In genomic region chr11:91932151-91932821, GRCh38 we compare ENCODE assay signal across 15 cellular contexts.
DNase-seq lines count a peak whose midpoint lies in the region; ATAC-seq and TF ChIP-seq lines count a peak whose summit lies in the region.
"Had no signal": no experiment of that assay in that cellular context is flagged by ENCODE, and none has a peak within 500 bp of the region (broad histone marks: within the 10 kb centered on the region; RNA-seq: fewer than 3 reads in every experiment).

No MANE protein-coding gene starts in this region.

- H3K4me3 ChIP-seq in skeletal muscle cell (ENCODE audit: low read depth, low read length): no peak overlapping the region
- H3K4me3 ChIP-seq: esophagus squamous epithelium, tibial nerve had no signal

- DNase-seq in DMS79 treated with DMSO at 0.1 percent for 48 hours (lab: John Stamatoyannopoulos, UW): peak; percentile 68
- DNase-seq in M059J (ENCODE audit: low read depth): peak; percentile 92
- DNase-seq in islet precursor cell: peak; percentile 77
- DNase-seq in skeletal muscle cell (ENCODE audit: low read depth): peak; percentile 14
- DNase-seq: activated CD4-positive, alpha-beta T cell treated with anti-CD3 and anti-CD28 coated beads, Interleukin-2, amount 10 ng/mL, durations not matched to agents 7 days and 5 days; CD4-positive, alpha-beta memory T cell; esophagus squamous epithelium; GF-D8; NCI-H2081 treated with DMSO at 0.1 percent for 48 hours; occipital lobe had no signal

- no peak for TF ChIP-seq POLR2A in GM18505 (IDR thresholded peaks at IDR 0.05; ENCODE audit: borderline replicate concordance, extremely low read depth, insufficient read depth, insufficient read length)

- no peak for ATAC-seq in HG03045 (IDR thresholded peaks at IDR 0.05; ENCODE audit: unreplicated experiment)
- ATAC-seq in HG03520 (IDR thresholded peaks at IDR 0.05; ENCODE audit: unreplicated experiment): no peak
- no peak for ATAC-seq in GM18505 (IDR thresholded peaks at IDR 0.05; ENCODE audit: unreplicated experiment)
- ATAC-seq: HCT116 had no signal

Comparison
In these comparisons a context has a peak if more than half of its experiments do, and no peak if none do; other contexts are left out.
1. DNase-seq: peak in every context shown above with its lines; median percentile 92 in M059J; 77 in islet precursor cell; 68 in DMS79 treated with DMSO at 0.1 percent for 48 hours; 14 in skeletal muscle cell.